ENCODE assay signal across 13 cellular contexts in the genomic region with DNA sequence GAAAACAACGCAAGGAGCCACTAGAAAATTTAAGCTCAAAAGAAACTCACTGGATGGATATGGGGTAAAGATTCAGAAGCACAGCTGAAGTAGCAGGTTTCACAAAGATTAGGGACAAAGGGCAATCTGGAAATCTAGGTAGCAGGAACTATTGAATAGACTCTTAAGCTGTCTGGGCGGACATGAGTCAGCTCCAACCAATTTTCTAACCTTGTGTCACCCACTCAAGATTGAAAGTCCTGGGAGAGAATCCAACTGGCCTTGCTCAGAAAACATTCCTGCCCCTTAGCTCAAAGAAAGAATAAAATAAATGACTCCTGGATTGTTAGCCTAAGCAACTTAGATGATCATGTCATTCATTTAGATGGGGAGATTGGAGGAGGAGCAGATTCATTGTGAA.
DNase-seq lines count a peak whose midpoint lies in the region; ATAC-seq and TF ChIP-seq lines count a peak whose summit lies in the region.
"Had no signal": no experiment of that assay in that cellular context is flagged by ENCODE, and none has a peak within 500 bp of the region (broad histone marks: within the 10 kb centered on the region; RNA-seq: fewer than 3 reads in every experiment).

No MANE protein-coding gene starts in this region.

- TF ChIP-seq POLR2A in adrenal gland (IDR thresholded peaks at IDR 0.05) = no peak

- no peaks in the 10 kb centered on the region for H3K36me3 ChIP-seq in adrenal gland (replicated peaks in 1 of 2)
- H3K36me3 ChIP-seq in kidney epithelial cell (ENCODE audit: control insufficient read depth, insufficient read depth, low read length) = no peaks in the 10 kb centered on the region
- H3K36me3 ChIP-seq: BE2C had no signal

- WGBS in adrenal gland, 4 donors = 41 to 72% (median 56%) methylated on average over 2 of the region's 2 CpGs

- H3K27ac ChIP-seq in adrenal gland = peak overlapping the region in 4 of 5 donors; percentile 3 to 58 (median 48)

- DNase-seq in left ventricle myocardium superior (no peak), Right ventricle myocardium inferior (ENCODE audit: missing footprints) (no peak), adrenal gland (peak; percentile 49 to 84 (median 67)), kidney epithelial cell (ENCODE audit: low read depth) (peak; percentile 18), osteocyte (ENCODE audit: extremely low spot score, unreplicated experiment) (no peak), UCSD-AML1 (lab: John Stamatoyannopoulos, UW; ENCODE audit: unreplicated experiment) (no peak), MV-4-11 (lab: John Stamatoyannopoulos, UW) (no peak)
- DNase-seq: activated CD4-positive, CD25-positive, alpha-beta regulatory T cell treated with anti-CD3 and anti-CD28 coated beads, Interleukin-2, amount 50 U/mL, for 72 hours; activated naive CD4-positive, alpha-beta T cell; BE2C; OCI-M1; stimulated activated CD8-positive, alpha-beta memory T cell treated with anti-CD3 and anti-CD28 coated beads, Interleukin-4, amount 100 ng/mL, for 48 hours had no signal

- ATAC-seq in left ventricle myocardium superior = peak; percentile 57
- no peak for ATAC-seq in Right ventricle myocardium inferior
- no peak for ATAC-seq in GM21717 (IDR thresholded peaks at IDR 0.05; ENCODE audit: unreplicated experiment)

- intact Hi-C loops in left ventricle myocardium superior (cut with micrococcal nuclease) = no loop called here
- intact Hi-C loops in Right ventricle myocardium inferior (cut with DNase I) = no loop called here
- intact Hi-C loops in adrenal gland (cut with DNase I) = no loop called here

- no peaks in the 10 kb centered on the region for H3K9me3 ChIP-seq in adrenal gland (replicated peaks in 1 of 3)
- H3K9me3 ChIP-seq: BE2C had no signal

- no peaks in the 10 kb centered on the region for H3K4me1 Mint-ChIP-seq in osteocyte (ENCODE audit: unreplicated experiment)

- H3K27me3 Mint-ChIP-seq in osteocyte (ENCODE audit: unreplicated experiment) = peaks cover 27% of the 10 kb centered on the region

- no peaks in the 10 kb centered on the region for H3K9me3 Mint-ChIP-seq in osteocyte (ENCODE audit: unreplicated experiment)

- H3K4me3 ChIP-seq in adrenal gland = no peak overlapping the region
- no peak overlapping the region for H3K4me3 ChIP-seq in kidney epithelial cell (ENCODE audit: low read depth, low read length)

- H3K36me3 Mint-ChIP-seq in osteocyte (ENCODE audit: unreplicated experiment) = no peaks in the 10 kb centered on the region

- TF ChIP-seq CTCF in adrenal gland (IDR thresholded peaks at IDR 0.05) (no peak), kidney epithelial cell (IDR thresholded peaks at IDR 0.05; ENCODE audit: insufficient read depth, low read length, poor library complexity, severe bottlenecking) (no peak), osteocyte (IDR thresholded peaks at IDR 0.05) (no peak)

- H3K27me3 ChIP-seq in adrenal gland (no peaks in the 10 kb centered on the region), kidney epithelial cell (ENCODE audit: control insufficient read depth, insufficient read depth, low read length) (no peaks in the 10 kb centered on the region)
- H3K27me3 ChIP-seq: BE2C had no signal

- no peak overlapping the region for H3K4me3 Mint-ChIP-seq in osteocyte (ENCODE audit: unreplicated experiment)

- peaks cover 7 to 16% of the 10 kb centered on the region in 2 donors for H3K4me1 ChIP-seq in adrenal gland (replicated peaks in 1 of 2)
- H3K4me1 ChIP-seq: BE2C had no signal

- H3K27ac Mint-ChIP-seq in osteocyte (ENCODE audit: unreplicated experiment) = no peak overlapping the region

Comparison
In these comparisons a context has a peak if more than half of its experiments do, and no peak if none do; other contexts are left out.
1. DNase-seq: peak in adrenal gland (7 of 7) and kidney epithelial cell (single experiment); none in left ventricle myocardium superior (single experiment), Right ventricle myocardium inferior (single experiment), osteocyte (single experiment), UCSD-AML1 (single experiment) and MV-4-11 (single experiment).